ENCODE assay signal across 8 cellular contexts in the genomic region with DNA sequence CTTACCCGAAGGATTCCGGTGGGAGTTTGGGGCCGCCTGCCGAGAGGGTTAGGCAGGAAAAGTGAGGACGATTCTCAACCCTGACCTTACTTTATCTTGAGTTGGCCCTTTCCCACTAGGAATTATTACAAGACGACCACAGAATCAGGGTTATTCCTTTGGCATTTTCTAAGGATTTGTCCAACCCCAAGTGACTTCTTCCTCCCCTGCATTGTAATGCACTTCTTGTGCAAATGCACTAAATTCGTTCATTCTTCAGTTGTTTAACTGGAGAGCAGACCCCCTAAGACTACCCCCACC. TPM values are rescaled to one million over a fixed set of nuclear protein-coding genes. Genes with fewer than 3 reads are reported as not detected.
A peak's percentile ranks its signal among the peaks of the same experiment; 100 is the strongest.
DNase-seq lines count a peak whose midpoint lies in the region; ATAC-seq, FAIRE-seq and TF ChIP-seq lines count a peak whose summit lies in the region.

No MANE protein-coding gene starts in this region.

- peak overlapping the region; percentile 32 for H3K18ac ChIP-seq in IMR-90 (ENCODE audit: low read depth, low read length)

- no peak overlapping the region for H2BK20ac ChIP-seq in IMR-90 (ENCODE audit: low read depth, low read length)

- TF ChIP-seq CTCF in A673 (conservative IDR thresholded peaks at IDR 0.05; ENCODE audit: low read depth, low read length) (no peak), IMR-90 (conservative IDR thresholded peaks at IDR 0.05; ENCODE audit: low read depth, low read length) (no peak), bronchial epithelial cell (IDR thresholded peaks at IDR 0.05; ENCODE audit: insufficient read depth, low read length, severe bottlenecking) (no peak), mucosa of descending colon (IDR thresholded peaks at IDR 0.05) (no peak)

- ATAC-seq in IMR-90 (ENCODE audit: low read depth) (no peak), mucosa of descending colon (no peak), HG02973 (IDR thresholded peaks at IDR 0.05; ENCODE audit: unreplicated experiment) (no peak), GM21381 (IDR thresholded peaks at IDR 0.05; ENCODE audit: unreplicated experiment) (no peak)

- H4K8ac ChIP-seq in IMR-90 (ENCODE audit: low read depth in 2 of 2, low read length in 2 of 2) = peak overlapping the region; percentile 60 to 91

- intact Hi-C loops in A673 (cut with micrococcal nuclease; ENCODE audit: unreplicated experiment) = no loop called here
- intact Hi-C loops in IMR-90 (cut with micrococcal nuclease) = loop anchor here (1.0 kb wide), 1 partner anchor 36 kb away; no protein-coding TSS in a partner anchor
- intact Hi-C loops in mucosa of descending colon (cut with DNase I, micrococcal nuclease) = no loop called here

- H4K20me1 ChIP-seq in IMR-90 (ENCODE audit: insufficient read depth, low read length) = 0 out of 2 replicates have a peak, but pooled peaks cover 5% of the 10 kb centered on the region

- peak overlapping the region; percentile 92 for H3K4me2 ChIP-seq in IMR-90 (ENCODE audit: low read depth, low read length)

- CTCF ChIA-PET in A673 (lab: Charles Lee) (no interaction called here), IMR-90 (lab: Yijun Ruan, JAX) (interaction anchor here (0.7 kb wide), 1 partner anchor 240 kb away, joined by 3 read pairs; no protein-coding TSS in a partner anchor)

- no peaks in the 10 kb centered on the region for H3K9me3 ChIP-seq in A673 (ENCODE audit: low read depth, low read length, poor library complexity, severe bottlenecking)
- no peaks in the 10 kb centered on the region for H3K9me3 ChIP-seq in IMR-90 (ENCODE audit: control insufficient read depth, insufficient read depth, low read length)
- no peaks in the 10 kb centered on the region for H3K9me3 ChIP-seq in mucosa of descending colon

- H3K4me1 ChIP-seq in A673 (ENCODE audit: insufficient read depth, low read length, poor library complexity, severe bottlenecking) (peaks cover 18% of the 10 kb centered on the region), IMR-90 (ENCODE audit: control insufficient read depth, insufficient read depth, low read length) (peaks cover 4% of the 10 kb centered on the region), mucosa of descending colon (ENCODE audit: low read depth) (peaks cover 4% of the 10 kb centered on the region)

- peak overlapping the region; percentile 83 for H3K27ac ChIP-seq in A673 (ENCODE audit: low read depth, low read length, poor library complexity, severe bottlenecking)
- peak overlapping the region; percentile 80 for H3K27ac ChIP-seq in IMR-90 (ENCODE audit: insufficient read depth, low read length)

- peak overlapping the region; percentile 86 for H3K9ac ChIP-seq in IMR-90 (ENCODE audit: low read depth, low read length)

- POLR2A ChIA-PET in A673 (lab: Charles Lee; ENCODE audit: low non-redundant PET) (interaction anchor here (0.7 kb wide), 1 partner anchor 480 kb away, joined by 3 read pairs; no protein-coding TSS in a partner anchor), IMR-90 (lab: Charles Lee; ENCODE audit: unreplicated experiment) (interaction anchor here (0.8 to 1.3 kb wide), 2 partner anchors 8 to 13 kb away, joined by 3 to 14 read pairs; no protein-coding TSS in a partner anchor)

- peak overlapping the region; percentile 83; the same call in 1 of the 2 replicates for H3K56ac ChIP-seq in IMR-90 (ENCODE audit: extremely low read depth, insufficient read depth, low read length)

- peak overlapping the region; percentile 88 for H3K23ac ChIP-seq in IMR-90 (ENCODE audit: low read depth, low read length)

- peaks cover 20 to 48% of the 10 kb centered on the region in 2 experiments for H3K79me1 ChIP-seq in IMR-90 (ENCODE audit: low read depth in 1 of 2, low read length in 2 of 2)

- H2AK9ac ChIP-seq in IMR-90 (replicated peaks; ENCODE audit: low read depth, low read length, poor library complexity) = peak overlapping the region; percentile 95

- no peak for FAIRE-seq in bronchial epithelial cell (lab: Jason Lieb, UNC)

- TF ChIP-seq POLR2A in IMR-90 (IDR thresholded peaks at IDR 0.05; ENCODE audit: low read depth, low read length) = no peak

- H3K27me3 ChIP-seq in A673 (replicated peaks; ENCODE audit: insufficient read depth, low read depth, low read length, poor library complexity) = no peaks in the 10 kb centered on the region
- H3K27me3 ChIP-seq in IMR-90 (ENCODE audit: control insufficient read depth, insufficient read depth, low read length) = no peaks in the 10 kb centered on the region
- no peaks in the 10 kb centered on the region for H3K27me3 ChIP-seq in bronchial epithelial cell (ENCODE audit: control insufficient read depth, insufficient read depth, low read length)

- 0 out of 3 replicates have a peak overlapping the region, but pooled peaks have one; percentile 9 for H2BK15ac ChIP-seq in IMR-90 (ENCODE audit: low read depth, low read length)

- no peaks in the 10 kb centered on the region for H3K9me1 ChIP-seq in IMR-90 (ENCODE audit: insufficient read depth, low read length)

- BruUV-seq in A673 (replicated peaks; lab: Mats Ljungman, UMichigan) (no TSS peak), IMR-90 (replicated peaks; lab: Mats Ljungman, UMichigan) (TSS peak; percentile 80)

- H3K36me3 ChIP-seq in A673 (ENCODE audit: insufficient read depth, low read length, poor library complexity, severe bottlenecking) (no peaks in the 10 kb centered on the region), IMR-90 (ENCODE audit: control insufficient read depth, insufficient read depth, low read length) (no peaks in the 10 kb centered on the region), bronchial epithelial cell (ENCODE audit: control insufficient read depth, insufficient read depth, low read length) (no peaks in the 10 kb centered on the region), mucosa of descending colon (ENCODE audit: low read depth) (peaks cover 7% of the 10 kb centered on the region)

- H3K4ac ChIP-seq in IMR-90 (ENCODE audit: low read depth, low read length) = peak overlapping the region; percentile 90

- WGBS in IMR-90 (ENCODE audit: extremely low coverage in 2 of 2, insufficient read length in 1 of 2), 2 experiments = no CpG with 5 or more reads among the region's 7 CpGs

- H3K4me3 ChIP-seq in A673 (ENCODE audit: low read depth, low read length, poor library complexity, severe bottlenecking) (peak overlapping the region; percentile 93), IMR-90 (ENCODE audit: insufficient read depth, low read depth, low read length) (peak overlapping the region; percentile 92), bronchial epithelial cell (ENCODE audit: low read depth, low read length) (peak overlapping the region; percentile 99), mucosa of descending colon (peak overlapping the region; percentile 92)

- H2BK5ac ChIP-seq in IMR-90 (ENCODE audit: low read depth, low read length, poor library complexity, severe bottlenecking) = peak overlapping the region; percentile 78

- peak overlapping the region; percentile 38 for H2BK120ac ChIP-seq in IMR-90 (ENCODE audit: low read depth, low read length)

- dilution Hi-C loops in IMR-90 (cut with HindIII; ENCODE audit: low sequenced_read_pairs, unreplicated experiment) = no loop called here

- no peak for TF ChIP-seq RAD21 in IMR-90 (IDR thresholded peaks at IDR 0.05; ENCODE audit: low read length)

- H2AFZ ChIP-seq in IMR-90 (replicated peaks; ENCODE audit: low read length, poor library complexity) = peak overlapping the region; percentile 97

- in situ Hi-C loops in IMR-90 (cut with MboI; ENCODE audit: low sequenced_read_pairs) = no loop called here

- H4K5ac ChIP-seq in IMR-90 (ENCODE audit: low read depth, low read length) = peak overlapping the region; percentile 76

- H3K14ac ChIP-seq in IMR-90 (replicated peaks; ENCODE audit: low read depth, low read length) = peak overlapping the region; percentile 88

- DNase-seq in A673 (ENCODE audit: low spot score) (no peak), IMR-90 (no peak), bronchial epithelial cell (ENCODE audit: low read depth) (no peak), mucosa of descending colon (no peak), NCI-H345 (lab: John Stamatoyannopoulos, UW) (no peak)
- DNase-seq in activated effector memory CD4-positive, alpha-beta T cell treated with Interleukin-2 at 50 U/mL for 16 hours = no peak

- H4K91ac ChIP-seq in IMR-90 (ENCODE audit: insufficient read depth, low read depth, low read length) = peak overlapping the region; percentile 74

- peak overlapping the region; percentile 17; the same call in 1 of the 2 replicates for H2AK5ac ChIP-seq in IMR-90 (ENCODE audit: low read depth, low read length)

TF ChIP-seq in IMR-90, 13 proteins besides CTCF, POLR2A, EP300 and RAD21 (continues in another document):
- TF ChIP-seq, protein P1, sequence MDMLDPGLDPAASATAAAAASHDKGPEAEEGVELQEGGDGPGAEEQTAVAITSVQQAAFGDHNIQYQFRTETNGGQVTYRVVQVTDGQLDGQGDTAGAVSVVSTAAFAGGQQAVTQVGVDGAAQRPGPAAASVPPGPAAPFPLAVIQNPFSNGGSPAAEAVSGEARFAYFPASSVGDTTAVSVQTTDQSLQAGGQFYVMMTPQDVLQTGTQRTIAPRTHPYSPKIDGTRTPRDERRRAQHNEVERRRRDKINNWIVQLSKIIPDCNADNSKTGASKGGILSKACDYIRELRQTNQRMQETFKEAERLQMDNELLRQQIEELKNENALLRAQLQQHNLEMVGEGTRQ (IDR thresholded peaks at IDR 0.05; ENCODE audit: low read depth, low read length) = no peak
- TF ChIP-seq SMC3 (IDR thresholded peaks at IDR 0.05; ENCODE audit: low read depth, low read length) = no peak
- no peak for TF ChIP-seq CHD1 (IDR thresholded peaks at IDR 0.05; ENCODE audit: low read depth, low read length)
- TF ChIP-seq CEBPB (IDR thresholded peaks at IDR 0.05; ENCODE audit: low read depth, low read length) = no peak

RNA-seq across cellular contexts. Expression of gene TMEM217, which starts 0.4 kb away (rescaled TPM):
- total RNA-seq in A673 (2021) (0.37 TPM in 1 of 2 replicates, not detected in the other), IMR-90 (2012; rRNA removed) (1.4 TPM in 2 replicates), bronchial epithelial cell (0.26 and 0.38 TPM in 2 replicates), mucosa of descending colon (1 to 10 TPM in 2 of 3 donors, under 1 TPM in 1; 0.96 to 1.6 (median 1.5) TPM)
- polyA plus RNA-seq in IMR-90 (2012; rRNA removed) = 2.5 and 3.5 TPM in 2 replicates
- 0.83 and 2.4 TPM in 2 replicates for polyA plus RNA-seq in IMR-90 (2012; cell fraction: cytosol; rRNA removed)
- polyA plus RNA-seq in IMR-90 (2012; cell fraction: nucleus; rRNA removed; ENCODE audit: low replicate concordance) = 2.2 and 9.6 TPM in 2 replicates

RNA-seq across cellular contexts. Expression of gene TBC1D22B, which starts 0.8 kb away (rescaled TPM):
- total RNA-seq in A673 (2021) (13.1 and 13.5 TPM in 2 replicates), IMR-90 (2012; rRNA removed) (6.6 and 7.5 TPM in 2 replicates), bronchial epithelial cell (4.7 and 6.7 TPM in 2 replicates), mucosa of descending colon (10 to 100 TPM; 12.9 to 15.5 (median 14.8) TPM)
- 7.1 and 7.5 TPM in 2 replicates for polyA plus RNA-seq in IMR-90 (2012; rRNA removed)
- 5.0 and 5.7 TPM in 2 replicates for polyA plus RNA-seq in IMR-90 (2012; cell fraction: cytosol; rRNA removed)
- polyA plus RNA-seq in IMR-90 (2012; cell fraction: nucleus; rRNA removed; ENCODE audit: low replicate concordance) = 6.7 and 15.6 TPM in 2 replicates
